In the genomic region with DNA sequence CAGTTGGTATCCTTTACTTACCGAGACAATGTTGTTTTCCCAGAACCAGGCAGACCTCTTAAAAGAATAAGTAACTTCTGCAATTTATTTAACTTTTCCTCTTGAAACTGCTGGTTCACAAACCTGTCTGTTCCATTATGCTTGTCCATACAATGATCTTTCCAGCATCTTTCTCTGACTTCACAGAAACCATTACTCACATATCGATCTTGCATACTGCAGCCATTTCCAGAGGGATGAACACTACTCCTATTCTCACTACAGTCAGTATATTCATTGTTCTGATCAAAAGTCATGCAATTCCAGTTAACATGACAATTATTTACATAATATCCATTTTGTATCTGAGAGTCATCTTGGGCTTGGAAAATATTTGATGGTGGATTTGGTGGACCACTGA, we compare ENCODE assay signal across 16 cellular contexts. TPM values are rescaled to one million over a fixed set of nuclear protein-coding genes. Genes with fewer than 3 reads are reported as not detected.
DNase-seq lines count a peak whose midpoint lies in the region; ATAC-seq and TF ChIP-seq lines count a peak whose summit lies in the region.
"Had no signal": no experiment of that assay in that cellular context is flagged by ENCODE, and none has a peak within 500 bp of the region (broad histone marks: within the 10 kb centered on the region; RNA-seq: fewer than 3 reads in every experiment).

No MANE protein-coding gene starts in this region.

- TF ChIP-seq CTCF in Loucy (conservative IDR thresholded peaks at IDR 0.05; ENCODE audit: low read length), result no peak
- TF ChIP-seq CTCF in brain (conservative IDR thresholded peaks at IDR 0.05), result no peak
- no peak for TF ChIP-seq CTCF in neutrophil (IDR thresholded peaks at IDR 0.05)

- peak overlapping the region; percentile 12 for H3K27ac ChIP-seq in neutrophil
- H3K27ac ChIP-seq: SJCRH30 had no signal

- no peak overlapping the region for H2AFZ ChIP-seq in Loucy (ENCODE audit: low read length)

- H3K4me2 ChIP-seq in Loucy (ENCODE audit: low read depth, low read length, poor library complexity, severe bottlenecking), result peak overlapping the region; percentile 98

- H3K27ac Mint-ChIP-seq in brain, result peak overlapping the region in 3 of 5 experiments; percentile 4 to 20 (median 13)

- H3K4me3 Mint-ChIP-seq in activated T-cell treated with anti-CD3 and anti-CD28 coated beads, Interleukin-2, amount 50 U/mL, for 4 hours, result peak overlapping the region; percentile 63
- H3K4me3 Mint-ChIP-seq in brain, result peak overlapping the region; percentile 27 to 75 (median 71)

- H3F3A ChIP-seq in Loucy (ENCODE audit: low read depth), result no peaks in the 10 kb centered on the region

- no peaks in the 10 kb centered on the region for H3K9me2 ChIP-seq in Loucy (replicated peaks; ENCODE audit: low read depth, low read length)

- peaks cover 49% of the 10 kb centered on the region for H4K20me1 ChIP-seq in Loucy (ENCODE audit: insufficient read depth, low read length, poor library complexity, severe bottlenecking)

- peak overlapping the region; percentile 88 for H3K4me3 ChIP-seq in Loucy (ENCODE audit: low read length, poor library complexity, severe bottlenecking)
- no peak overlapping the region for H3K4me3 ChIP-seq in neutrophil (ENCODE audit: low read depth in 1 of 2, low read length in 1 of 2)
- H3K4me3 ChIP-seq: SJCRH30 had no signal

- H3K27me3 ChIP-seq in Loucy (ENCODE audit: insufficient read depth, low read length, poor library complexity, severe bottlenecking) (no peaks in the 10 kb centered on the region), neutrophil (no peaks in the 10 kb centered on the region)
- H3K27me3 ChIP-seq: SJCRH30 had no signal

- H3K4me1 Mint-ChIP-seq in activated T-cell treated with anti-CD3 and anti-CD28 coated beads, Interleukin-2, amount 50 U/mL, for 4 hours (ENCODE audit: low read depth), result peaks cover 67% of the 10 kb centered on the region
- H3K4me1 Mint-ChIP-seq in brain, result peaks cover 80% of the 10 kb centered on the region

- H3K9me3 Mint-ChIP-seq in activated T-cell treated with anti-CD3 and anti-CD28 coated beads, Interleukin-2, amount 50 U/mL, for 4 hours, result no peaks in the 10 kb centered on the region
- H3K9me3 Mint-ChIP-seq in brain, result peaks cover 7 to 30% (median 15%) of the 10 kb centered on the region in 5 experiments

- H3K9me3 ChIP-seq in Loucy (ENCODE audit: insufficient read depth, low read depth, low read length) (no peaks in the 10 kb centered on the region), neutrophil (no peaks in the 10 kb centered on the region)
- H3K9me3 ChIP-seq: SJCRH30 had no signal

- peaks cover 34% of the 10 kb centered on the region for H3K36me3 Mint-ChIP-seq in activated T-cell treated with anti-CD3 and anti-CD28 coated beads, Interleukin-2, amount 50 U/mL, for 4 hours (ENCODE audit: insufficient read depth)
- peaks cover 76% of the 10 kb centered on the region for H3K36me3 Mint-ChIP-seq in brain

- no peak for ATAC-seq in activated T-cell treated with anti-CD3 and anti-CD28 coated beads, Interleukin-2, amount 50 U/mL, for 4 hours
- ATAC-seq in GM19351 (IDR thresholded peaks at IDR 0.05; ENCODE audit: unreplicated experiment), result no peak
- ATAC-seq: sciatic nerve had no signal

- H3K36me3 ChIP-seq in Loucy (ENCODE audit: insufficient read depth, low read length), result peaks cover 3% of the 10 kb centered on the region; the same call in 1 of the 2 replicates
- peaks cover 20% of the 10 kb centered on the region for H3K36me3 ChIP-seq in neutrophil

- DNase-seq in activated T-cell treated with anti-CD3 and anti-CD28 coated beads, Interleukin-2, amount 50 U/mL, for 4 hours, result no peak
- no peak for DNase-seq in activated T-cell treated with anti-CD3 and anti-CD28 coated beads, Interleukin-2, amount 50 U/mL, for 48 hours
- no peak for DNase-seq in stimulated activated CD4-positive, alpha-beta T cell treated with anti-CD3 and anti-CD28 coated beads, Interleukin-2, amount 100 ng/mL, for 24 hours
- no peak for DNase-seq in activated CD4-positive, CD25-positive, alpha-beta regulatory T cell treated with anti-CD3 and anti-CD28 coated beads, Interleukin-2, amount 50 U/mL, for 72 hours
- DNase-seq: ACHN; anterior cingulate cortex; dermis blood vessel endothelial cell; hypothalamus; NCI-H1105; SJCRH30; stimulated activated naive CD4-positive, alpha-beta T cell had no signal

- H3K27me3 Mint-ChIP-seq in activated T-cell treated with anti-CD3 and anti-CD28 coated beads, Interleukin-2, amount 50 U/mL, for 4 hours (ENCODE audit: low read depth), result no peaks in the 10 kb centered on the region
- H3K27me3 Mint-ChIP-seq in brain, result peaks cover 6% of the 10 kb centered on the region

- H3K4me1 ChIP-seq in Loucy (ENCODE audit: insufficient read depth, low read length, poor library complexity, severe bottlenecking), result peaks cover 65% of the 10 kb centered on the region
- H3K4me1 ChIP-seq in neutrophil (ENCODE audit: control insufficient read depth in 1 of 2, insufficient read depth in 1 of 2, low read depth in 1 of 2, low read length in 1 of 2), result peaks cover 38 to 53% of the 10 kb centered on the region in 2 experiments

- peak overlapping the region; percentile 44 for H3K9ac ChIP-seq in Loucy (ENCODE audit: low read depth, low read length, poor library complexity, severe bottlenecking)

- H3K79me2 ChIP-seq in Loucy (ENCODE audit: insufficient read depth, low read length), result peaks cover 76% of the 10 kb centered on the region

RNA-seq across cellular contexts. Expression of a gene that starts 2.8 kb away (rescaled TPM):
- total RNA-seq in activated T-cell treated with anti-CD3 and anti-CD28 coated beads, Interleukin-2, amount 50 U/mL, for 4 hours, result 10 to 100 TPM; 47.1 to 59.7 (median 58.6) TPM
- polyA plus RNA-seq in brain (ENCODE audit: insufficient read depth, low read depth, low replicate concordance), result 12.0 TPM

RNA-seq across cellular contexts. Expression of a gene that starts 50.5 kb away (rescaled TPM):
- total RNA-seq in activated T-cell treated with anti-CD3 and anti-CD28 coated beads, Interleukin-2, amount 50 U/mL, for 4 hours, result 10 to 100 TPM; 37.6 to 41.8 (median 38.2) TPM
- 8.7 TPM for polyA plus RNA-seq in brain (ENCODE audit: insufficient read depth, low read depth, low replicate concordance)
